1 cellular context compared by ENCODE assay signal in genomic region chr16:20385844-20386832, GRCh38.
TF ChIP-seq lines count a peak whose summit lies in the region.

No MANE protein-coding gene starts in this region.

TF ChIP-seq in GM12878, 131 proteins besides CTCF, POLR2A, EP300 and RAD21:
- TF ChIP-seq SMC3 (IDR thresholded peaks at IDR 0.05; ENCODE audit: borderline replicate concordance, low read length) (peak; percentile 70), ZNF384 (IDR thresholded peaks at IDR 0.05; ENCODE audit: borderline replicate concordance, low read depth, low read length) (no peak)
TF ChIP-seq in GM12878: peak in this region for 1.
